9 cellular contexts compared by ENCODE assay signal in genomic region chr5:95973793-95974325, GRCh38. TPM values are rescaled to one million over a fixed set of nuclear protein-coding genes. Genes with fewer than 3 reads are reported as not detected.
A peak's percentile ranks its signal among the peaks of the same experiment; 100 is the strongest.
DNase-seq lines count a peak whose midpoint lies in the region; ATAC-seq and TF ChIP-seq lines count a peak whose summit lies in the region.
"Had no signal": no experiment of that assay in that cellular context is flagged by ENCODE, and none has a peak within 500 bp of the region (broad histone marks: within the 10 kb centered on the region; RNA-seq: fewer than 3 reads in every experiment).

No MANE protein-coding gene starts in this region.

- TF ChIP-seq CTCF in lower lobe of right lung (IDR thresholded peaks at IDR 0.05), result no peak

- no peaks in the 10 kb centered on the region for H3K4me1 ChIP-seq in lower lobe of right lung

- H3K4me3 ChIP-seq in lower lobe of right lung (no peak overlapping the region), H7 (ENCODE audit: insufficient read depth, low read depth, low read length) (no peak overlapping the region)
- H3K4me3 ChIP-seq: cardiac muscle cell had no signal

- ATAC-seq in GM18520 (IDR thresholded peaks at IDR 0.05; ENCODE audit: unreplicated experiment) (peak; percentile 99), HG02623 (IDR thresholded peaks at IDR 0.05; ENCODE audit: unreplicated experiment) (peak; percentile 77), lower lobe of right lung (peak; percentile 45 to 58), esophagus mucosa (no peak)

- H3K27ac ChIP-seq in lower lobe of right lung, result no peak overlapping the region
- H3K27ac ChIP-seq: cardiac muscle cell had no signal

- no peaks in the 10 kb centered on the region for H3K36me3 ChIP-seq in lower lobe of right lung
- H3K36me3 ChIP-seq in H7 (replicated peaks; ENCODE audit: control insufficient read depth, insufficient read depth, low read length), result no peaks in the 10 kb centered on the region
- H3K36me3 ChIP-seq: cardiac muscle cell had no signal

- intact Hi-C loops in lower lobe of right lung (cut with DNase I), result no loop called here

- H3K27me3 ChIP-seq in lower lobe of right lung (ENCODE audit: low read depth), result no peaks in the 10 kb centered on the region
- H3K27me3 ChIP-seq in H7 (ENCODE audit: control insufficient read depth, insufficient read depth, low read length), result no peaks in the 10 kb centered on the region
- H3K27me3 ChIP-seq: cardiac muscle cell had no signal

- DNase-seq in NOMO-1 (lab: John Stamatoyannopoulos, UW; ENCODE audit: unreplicated experiment in 2 of 2), result peak; percentile 60 to 81
- no peak for DNase-seq in lower lobe of right lung
- no peak for DNase-seq in H7
- no peak for DNase-seq in ureter (ENCODE audit: low spot score)
- DNase-seq in T-helper 9 cell, result no peak

- H3K9me3 ChIP-seq in lower lobe of right lung, result no peaks in the 10 kb centered on the region

RNA-seq across cellular contexts. Expression of gene ELL2, which starts 12.2 kb away (rescaled TPM):
- total RNA-seq in lower lobe of right lung, result 57.5 TPM
- total RNA-seq in H7 (2014; rRNA removed; shearing (Covaris generic)), result 13.9 and 14.4 TPM in 2 replicates
- 77.8 TPM for total RNA-seq in ureter
- 181 TPM for total RNA-seq in esophagus mucosa

Comparison
In these comparisons a context has a peak if more than half of its experiments do, and no peak if none do; other contexts are left out.
1. DNase-seq: peak in NOMO-1 (2 of 2); none in lower lobe of right lung (single experiment), H7 (single experiment), ureter (single experiment) and T-helper 9 cell (single experiment).